ENCODE assay signal across 10 cellular contexts in the genomic region with DNA sequence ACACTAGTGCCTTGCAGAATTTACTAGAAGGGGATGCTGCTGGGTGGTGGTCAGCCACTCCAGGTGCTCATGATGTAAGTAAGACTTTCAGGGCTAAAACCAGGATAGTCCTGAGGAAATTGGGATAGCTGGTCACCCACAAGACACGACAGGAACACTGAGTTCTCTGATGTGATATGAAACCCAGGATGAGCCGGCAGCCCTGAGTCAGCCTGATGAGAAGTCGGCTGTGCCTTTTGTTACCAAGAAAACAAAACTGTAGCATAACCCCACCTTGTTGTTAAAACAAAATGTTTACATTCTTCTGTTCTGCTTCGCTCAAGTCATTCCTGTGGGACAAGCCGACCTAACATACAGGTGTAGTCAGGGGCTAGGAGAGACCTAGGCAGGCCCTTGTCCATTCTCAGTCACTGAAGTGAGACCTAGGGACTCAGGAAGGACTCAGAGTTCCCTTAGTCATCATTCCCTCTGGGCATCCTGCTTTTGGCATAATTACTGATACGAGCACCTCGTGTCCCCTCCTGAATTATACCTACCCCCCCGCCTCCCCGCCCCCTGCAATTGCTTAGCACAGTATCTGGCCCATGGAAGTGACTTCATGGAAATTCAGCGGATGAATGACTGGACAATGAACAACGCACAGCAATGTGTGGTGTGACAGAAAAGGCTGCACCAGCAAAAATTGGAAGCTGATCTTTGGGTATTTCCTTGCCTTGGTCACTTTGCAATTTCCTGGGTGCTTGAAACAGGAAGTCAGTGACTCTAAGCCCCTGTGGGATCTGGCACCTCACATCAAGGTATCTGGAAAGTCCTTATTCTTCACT. TPM values are rescaled to one million over a fixed set of nuclear protein-coding genes. Genes with fewer than 3 reads are reported as not detected.
A peak's percentile ranks its signal among the peaks of the same experiment; 100 is the strongest.
DNase-seq lines count a peak whose midpoint lies in the region; ATAC-seq and TF ChIP-seq lines count a peak whose summit lies in the region.
"Had no signal": no experiment of that assay in that cellular context is flagged by ENCODE, and none has a peak within 500 bp of the region (broad histone marks: within the 10 kb centered on the region; RNA-seq: fewer than 3 reads in every experiment).

No MANE protein-coding gene starts in this region.

- DNase-seq in activated CD4-positive, alpha-beta T cell treated with anti-CD3 and anti-CD28 coated beads for 48 hours = peak; percentile 47
- no peak for DNase-seq in activated CD4-positive, alpha-beta T cell treated with anti-CD3 and anti-CD28 coated beads for 1 hour
- peak; percentile 43 to 48 for DNase-seq in activated T-cell treated with anti-CD3 and anti-CD28 coated beads, Interleukin-2, amount 50 U/mL, for 48 hours
- DNase-seq in Right ventricle myocardium superior = peak; percentile 54
- no peak for DNase-seq in nephron progenitor cell
- DNase-seq: SJCRH30 had no signal

- intact Hi-C loops in Right ventricle myocardium superior (cut with DNase I) = no loop called here

- no peaks in the 10 kb centered on the region for H3K36me3 ChIP-seq in subcutaneous abdominal adipose tissue (ENCODE audit: control insufficient read depth in 5 of 5, insufficient read depth in 5 of 5, low read length in 5 of 5)
- H3K36me3 ChIP-seq: SJCRH30 had no signal

- H3K27ac Mint-ChIP-seq in nephron progenitor cell = no peak overlapping the region

- ATAC-seq in Right ventricle myocardium superior (ENCODE audit: poor library complexity) = peak; percentile 58
- ATAC-seq in GM21447 (IDR thresholded peaks at IDR 0.05; ENCODE audit: unreplicated experiment) = no peak
- ATAC-seq in GM19452 (IDR thresholded peaks at IDR 0.05; ENCODE audit: unreplicated experiment) = no peak

- no peaks in the 10 kb centered on the region for H3K27me3 ChIP-seq in subcutaneous abdominal adipose tissue (ENCODE audit: control insufficient read depth in 5 of 5, insufficient read depth in 4 of 5, low read length in 5 of 5)
- H3K27me3 ChIP-seq: SJCRH30 had no signal

- H3K4me3 Mint-ChIP-seq in nephron progenitor cell = no peak overlapping the region
- H3K4me3 Mint-ChIP-seq: central memory CD8-positive, alpha-beta T cell had no signal

- H3K9me3 ChIP-seq in subcutaneous abdominal adipose tissue (ENCODE audit: control insufficient read depth in 5 of 5, low read length in 5 of 5) = no peaks in the 10 kb centered on the region
- H3K9me3 ChIP-seq: SJCRH30 had no signal

- peak overlapping the region in 1 of 5 donors; percentile 4 for H3K9ac ChIP-seq in subcutaneous abdominal adipose tissue (ENCODE audit: low read length in 5 of 5)

- H3K9me3 Mint-ChIP-seq in nephron progenitor cell = no peaks in the 10 kb centered on the region
- H3K9me3 Mint-ChIP-seq: central memory CD8-positive, alpha-beta T cell had no signal

- peaks cover 5% of the 10 kb centered on the region for H3K4me1 Mint-ChIP-seq in nephron progenitor cell

- no peak for TF ChIP-seq CTCF in nephron progenitor cell (IDR thresholded peaks at IDR 0.05)

- no peaks in the 10 kb centered on the region for H3K36me3 Mint-ChIP-seq in nephron progenitor cell (ENCODE audit: low read depth)

- peak overlapping the region; percentile 43 for H3K27ac ChIP-seq in subcutaneous abdominal adipose tissue (ENCODE audit: low read depth, low read length)
- H3K27ac ChIP-seq: SJCRH30 had no signal

- peaks cover 6% of the 10 kb centered on the region for H3K27me3 Mint-ChIP-seq in nephron progenitor cell (ENCODE audit: low read depth, poor library complexity)

- no peak overlapping the region for H3K4me3 ChIP-seq in subcutaneous abdominal adipose tissue (ENCODE audit: low read depth in 1 of 5, low read length in 5 of 5)
- H3K4me3 ChIP-seq: SJCRH30 had no signal

- peaks cover 5 to 30% (median 20%) of the 10 kb centered on the region in 5 donors for H3K4me1 ChIP-seq in subcutaneous abdominal adipose tissue (ENCODE audit: control insufficient read depth in 5 of 5, insufficient read depth in 5 of 5, low read length in 5 of 5)

RNA-seq across cellular contexts. Expression of a gene that starts 31.9 kb away (rescaled TPM):
- total RNA-seq in Right ventricle myocardium superior = 3.5 TPM
- total RNA-seq: SJCRH30 had no signal

Comparison
In these comparisons a context has a peak if more than half of its experiments do, and no peak if none do; other contexts are left out.
1. DNase-seq: peak in activated CD4-positive, alpha-beta T cell treated with anti-CD3 and anti-CD28 coated beads for 48 hours (single experiment), activated T-cell treated with anti-CD3 and anti-CD28 coated beads, Interleukin-2, amount 50 U/mL, for 48 hours (2 of 2) and Right ventricle myocardium superior (single experiment); none in activated CD4-positive, alpha-beta T cell treated with anti-CD3 and anti-CD28 coated beads for 1 hour (single experiment) and nephron progenitor cell (single experiment).